In the genomic region with DNA sequence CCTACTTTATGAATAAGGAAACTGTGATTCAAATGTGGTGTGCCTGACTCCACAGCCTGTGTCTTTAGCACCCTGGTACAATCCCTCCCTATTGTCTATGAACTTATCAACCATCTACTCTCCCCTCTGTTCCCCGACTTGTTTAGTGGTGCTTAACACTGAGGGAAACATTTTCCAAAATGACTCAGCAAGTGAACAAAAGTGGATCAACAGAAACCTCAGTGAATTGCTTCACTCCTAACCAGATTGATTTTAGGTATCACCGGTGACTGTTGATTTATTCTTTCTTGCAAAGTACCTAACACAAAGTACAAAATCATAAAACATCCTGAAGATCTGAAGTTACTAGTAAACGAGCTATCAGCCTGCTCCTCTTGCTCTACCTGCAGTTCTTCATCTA, we compare ENCODE assay signal across 1 cellular context.
TF ChIP-seq lines count a peak whose summit lies in the region.

No MANE protein-coding gene starts in this region.

TF ChIP-seq in GM23338, 12 proteins besides CTCF, POLR2A, EP300 and RAD21 (continued from another document):
- TF ChIP-seq, protein P1, sequence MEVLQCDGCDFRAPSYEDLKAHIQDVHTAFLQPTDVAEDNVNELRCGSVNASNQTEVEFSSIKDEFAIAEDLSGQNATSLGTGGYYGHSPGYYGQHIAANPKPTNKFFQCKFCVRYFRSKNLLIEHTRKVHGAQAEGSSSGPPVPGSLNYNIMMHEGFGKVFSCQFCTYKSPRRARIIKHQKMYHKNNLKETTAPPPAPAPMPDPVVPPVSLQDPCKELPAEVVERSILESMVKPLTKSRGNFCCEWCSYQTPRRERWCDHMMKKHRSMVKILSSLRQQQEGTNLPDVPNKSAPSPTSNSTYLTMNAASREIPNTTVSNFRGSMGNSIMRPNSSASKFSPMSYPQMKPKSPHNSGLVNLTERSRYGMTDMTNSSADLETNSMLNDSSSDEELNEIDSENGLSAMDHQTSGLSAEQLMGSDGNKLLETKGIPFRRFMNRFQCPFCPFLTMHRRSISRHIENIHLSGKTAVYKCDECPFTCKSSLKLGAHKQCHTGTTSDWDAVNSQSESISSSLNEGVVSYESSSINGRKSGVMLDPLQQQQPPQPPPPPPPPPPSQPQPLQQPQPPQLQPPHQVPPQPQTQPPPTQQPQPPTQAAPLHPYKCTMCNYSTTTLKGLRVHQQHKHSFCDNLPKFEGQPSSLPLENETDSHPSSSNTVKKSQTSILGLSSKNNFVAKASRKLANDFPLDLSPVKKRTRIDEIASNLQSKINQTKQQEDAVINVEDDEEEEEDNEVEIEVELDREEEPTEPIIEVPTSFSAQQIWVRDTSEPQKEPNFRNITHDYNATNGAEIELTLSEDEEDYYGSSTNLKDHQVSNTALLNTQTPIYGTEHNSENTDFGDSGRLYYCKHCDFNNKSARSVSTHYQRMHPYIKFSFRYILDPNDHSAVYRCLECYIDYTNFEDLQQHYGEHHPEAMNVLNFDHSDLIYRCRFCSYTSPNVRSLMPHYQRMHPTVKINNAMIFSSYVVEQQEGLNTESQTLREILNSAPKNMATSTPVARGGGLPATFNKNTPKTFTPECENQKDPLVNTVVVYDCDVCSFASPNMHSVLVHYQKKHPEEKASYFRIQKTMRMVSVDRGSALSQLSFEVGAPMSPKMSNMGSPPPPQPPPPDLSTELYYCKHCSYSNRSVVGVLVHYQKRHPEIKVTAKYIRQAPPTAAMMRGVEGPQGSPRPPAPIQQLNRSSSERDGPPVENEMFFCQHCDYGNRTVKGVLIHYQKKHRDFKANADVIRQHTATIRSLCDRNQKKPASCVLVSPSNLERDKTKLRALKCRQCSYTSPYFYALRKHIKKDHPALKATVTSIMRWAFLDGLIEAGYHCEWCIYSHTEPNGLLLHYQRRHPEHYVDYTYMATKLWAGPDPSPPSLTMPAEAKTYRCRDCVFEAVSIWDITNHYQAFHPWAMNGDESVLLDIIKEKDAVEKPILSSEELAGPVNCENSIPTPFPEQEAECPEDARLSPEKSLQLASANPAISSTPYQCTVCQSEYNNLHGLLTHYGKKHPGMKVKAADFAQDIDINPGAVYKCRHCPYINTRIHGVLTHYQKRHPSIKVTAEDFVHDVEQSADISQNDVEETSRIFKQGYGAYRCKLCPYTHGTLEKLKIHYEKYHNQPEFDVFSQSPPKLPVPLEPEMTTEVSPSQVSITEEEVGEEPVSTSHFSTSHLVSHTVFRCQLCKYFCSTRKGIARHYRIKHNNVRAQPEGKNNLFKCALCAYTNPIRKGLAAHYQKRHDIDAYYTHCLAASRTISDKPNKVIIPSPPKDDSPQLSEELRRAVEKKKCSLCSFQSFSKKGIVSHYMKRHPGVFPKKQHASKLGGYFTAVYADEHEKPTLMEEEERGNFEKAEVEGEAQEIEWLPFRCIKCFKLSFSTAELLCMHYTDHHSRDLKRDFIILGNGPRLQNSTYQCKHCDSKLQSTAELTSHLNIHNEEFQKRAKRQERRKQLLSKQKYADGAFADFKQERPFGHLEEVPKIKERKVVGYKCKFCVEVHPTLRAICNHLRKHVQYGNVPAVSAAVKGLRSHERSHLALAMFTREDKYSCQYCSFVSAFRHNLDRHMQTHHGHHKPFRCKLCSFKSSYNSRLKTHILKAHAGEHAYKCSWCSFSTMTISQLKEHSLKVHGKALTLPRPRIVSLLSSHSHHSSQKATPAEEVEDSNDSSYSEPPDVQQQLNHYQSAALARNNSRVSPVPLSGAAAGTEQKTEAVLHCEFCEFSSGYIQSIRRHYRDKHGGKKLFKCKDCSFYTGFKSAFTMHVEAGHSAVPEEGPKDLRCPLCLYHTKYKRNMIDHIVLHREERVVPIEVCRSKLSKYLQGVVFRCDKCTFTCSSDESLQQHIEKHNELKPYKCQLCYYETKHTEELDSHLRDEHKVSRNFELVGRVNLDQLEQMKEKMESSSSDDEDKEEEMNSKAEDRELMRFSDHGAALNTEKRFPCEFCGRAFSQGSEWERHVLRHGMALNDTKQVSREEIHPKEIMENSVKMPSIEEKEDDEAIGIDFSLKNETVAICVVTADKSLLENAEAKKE (CRISPR knock-in tag; IDR thresholded peaks at IDR 0.05): no peak
- TF ChIP-seq CREB1 (CRISPR knock-in tag; IDR thresholded peaks at IDR 0.05; ENCODE audit: low read depth): no peak
- no peak for TF ChIP-seq ZNF114 (CRISPR knock-in tag; IDR thresholded peaks at IDR 0.05)
